8 cellular contexts compared by ENCODE assay signal in the genomic region with DNA sequence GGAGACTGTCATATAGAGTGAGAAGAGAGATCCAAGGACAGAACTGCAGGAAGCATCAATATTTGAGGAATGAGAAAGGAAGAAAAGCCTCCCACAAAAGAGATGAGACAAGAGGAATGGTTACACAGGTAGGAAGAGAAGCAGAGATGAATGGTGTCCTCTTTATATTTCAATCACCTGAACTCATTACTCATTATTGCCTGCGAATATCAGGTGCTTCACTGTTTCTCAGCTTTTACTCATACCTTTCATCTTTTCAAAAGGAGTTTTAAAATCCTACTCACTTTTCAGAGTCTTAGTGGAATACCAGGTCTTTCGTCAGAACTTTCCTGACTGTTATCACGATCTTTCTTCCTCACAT. TPM values are rescaled to one million over a fixed set of nuclear protein-coding genes. Genes with fewer than 3 reads are reported as not detected.
DNase-seq lines count a peak whose midpoint lies in the region; ATAC-seq, FAIRE-seq and TF ChIP-seq lines count a peak whose summit lies in the region.

No MANE protein-coding gene starts in this region.

- H3K27me3 Mint-ChIP-seq in CD8-positive, alpha-beta T cell (ENCODE audit: low read depth) = peaks cover 10% of the 10 kb centered on the region

- FAIRE-seq in H54 (lab: Jason Lieb, UNC) = no peak

- TF ChIP-seq POLR2A in Peyer's patch (IDR thresholded peaks at IDR 0.05) = no peak
- no peak for TF ChIP-seq POLR2A in thyroid gland (IDR thresholded peaks at IDR 0.05)
- no peak for TF ChIP-seq POLR2A in H54 (IDR thresholded peaks at IDR 0.05; ENCODE audit: low read depth, low read length)

- peaks cover 2% of the 10 kb centered on the region for H3K9me3 Mint-ChIP-seq in CD8-positive, alpha-beta T cell

- peak overlapping the region; percentile 92 for H3K4me3 Mint-ChIP-seq in CD8-positive, alpha-beta T cell

- 53 to 56% methylated on average over 3 of the region's 3 CpGs for WGBS in thyroid gland, 2 donors

- ATAC-seq in CD8-positive, alpha-beta T cell = peak; percentile 41
- ATAC-seq in GM21723 (IDR thresholded peaks at IDR 0.05; ENCODE audit: unreplicated experiment) = peak; percentile 33

- intact Hi-C loops in CD8-positive, alpha-beta T cell (cut with DNase I, micrococcal nuclease) = loop anchor here (1.0 to 5.0 kb wide), 3 partner anchors 14 to 568 kb away; a partner anchor contains a TSS
- intact Hi-C loops in thyroid gland (cut with DNase I) = no loop called here

- peak overlapping the region; percentile 63 for H3K4me3 ChIP-seq in CD8-positive, alpha-beta T cell (ENCODE audit: low read depth, low read length)
- H3K4me3 ChIP-seq in Peyer's patch (peak overlapping the region; percentile 28 to 51 (median 41)), iPS-11a (ENCODE audit: low read depth, low read length) (peak overlapping the region; percentile 50), thyroid gland (replicated peaks in 1 of 3) (peak overlapping the region; percentile 13 to 51 (median 22))

- H3K4me1 ChIP-seq in CD8-positive, alpha-beta T cell (ENCODE audit: insufficient read depth, low read length) = peaks cover 7% of the 10 kb centered on the region
- H3K4me1 ChIP-seq in Peyer's patch = no peaks in the 10 kb centered on the region
- peaks cover 0 to 3% of the 10 kb centered on the region in 2 donors for H3K4me1 ChIP-seq in thyroid gland

- H3K27ac ChIP-seq in CD8-positive, alpha-beta T cell (ENCODE audit: low read depth, low read length) = peak overlapping the region; percentile 48
- H3K27ac ChIP-seq in Peyer's patch (peak overlapping the region in 3 of 4 donors; percentile 11 to 50 (median 22)), thyroid gland (no peak overlapping the region)

- CTCF ChIA-PET in CD8-positive, alpha-beta T cell (lab: Charles Lee) = interaction anchor here (2.5 kb wide), 1 partner anchor 11 kb away, joined by 16 read pairs; no protein-coding TSS in a partner anchor

- no peaks in the 10 kb centered on the region for H3K36me3 ChIP-seq in CD8-positive, alpha-beta T cell (ENCODE audit: insufficient read depth, low read length)
- no peaks in the 10 kb centered on the region for H3K36me3 ChIP-seq in Peyer's patch
- no peaks in the 10 kb centered on the region for H3K36me3 ChIP-seq in thyroid gland

- TF ChIP-seq CTCF in CD8-positive, alpha-beta T cell (IDR thresholded peaks at IDR 0.05) = no peak
- TF ChIP-seq CTCF in Peyer's patch (IDR thresholded peaks at IDR 0.05) (no peak), thyroid gland (IDR thresholded peaks at IDR 0.05) (no peak)

- peak overlapping the region; percentile 96 for H3K27ac Mint-ChIP-seq in CD8-positive, alpha-beta T cell

- peaks cover 35% of the 10 kb centered on the region for H3K4me1 Mint-ChIP-seq in CD8-positive, alpha-beta T cell (ENCODE audit: low read depth)

- H3K36me3 Mint-ChIP-seq in CD8-positive, alpha-beta T cell = peaks cover 13% of the 10 kb centered on the region

- no peak for DNase-seq in CD8-positive, alpha-beta T cell
- DNase-seq in Peyer's patch (no peak), thyroid gland (no peak), H54 (ENCODE audit: insufficient read length, low spot score) (no peak), glomerular visceral epithelial cell (ENCODE audit: extremely low spot score) (no peak)
- DNase-seq in effector CD4-positive, alpha-beta T cell = no peak

- no peaks in the 10 kb centered on the region for H3K27me3 ChIP-seq in CD8-positive, alpha-beta T cell (ENCODE audit: insufficient read depth, low read length)
- no peaks in the 10 kb centered on the region for H3K27me3 ChIP-seq in Peyer's patch
- no peaks in the 10 kb centered on the region for H3K27me3 ChIP-seq in thyroid gland

- POLR2A ChIA-PET in CD8-positive, alpha-beta T cell (lab: Charles Lee) = interaction anchor here (0.6 to 1.7 kb wide), 3 partner anchors 12 to 626 kb away, joined by 3 to 5 read pairs (median 5); no protein-coding TSS in a partner anchor

- H3K9me3 ChIP-seq in CD8-positive, alpha-beta T cell (ENCODE audit: low read length) = no peaks in the 10 kb centered on the region
- H3K9me3 ChIP-seq in Peyer's patch (no peaks in the 10 kb centered on the region), thyroid gland (no peaks in the 10 kb centered on the region)

RNA-seq across cellular contexts. Expression of a gene that starts 14.9 kb away (rescaled TPM):
- 10 to 100 TPM; 16.7 to 17.2 TPM for total RNA-seq in CD8-positive, alpha-beta T cell
- 100 to 1,000 TPM in 1 of 4 donors, 10 to 100 TPM in 3; 52.8 to 117 (median 76.0) TPM for total RNA-seq in Peyer's patch
- 100 to 1,000 TPM in 1 of 4 donors, 10 to 100 TPM in 3; 56.3 to 120 (median 80.4) TPM for total RNA-seq in thyroid gland

RNA-seq across cellular contexts. Expression of a gene that starts 37.9 kb away (rescaled TPM):
- under 1 TPM; 0.24 to 0.25 TPM for total RNA-seq in CD8-positive, alpha-beta T cell
- total RNA-seq in Peyer's patch (10 to 100 TPM; 24.9 to 77.6 (median 41.1) TPM), thyroid gland (10 to 100 TPM; 11.4 to 37.8 (median 23.8) TPM)

Comparison
In these comparisons a context has a peak if more than half of its experiments do, and no peak if none do; other contexts are left out.
1. H3K27ac ChIP-seq: peak in CD8-positive, alpha-beta T cell (single experiment) and Peyer's patch (3 of 4); none in thyroid gland (0 of 3).
2. RNA of a gene that starts 37.9 kb away (total RNA-seq): 24.9 to 77.6 TPM in Peyer's patch and 11.4 to 37.8 TPM in thyroid gland; 0.24 to 0.25 TPM in CD8-positive, alpha-beta T cell; every median in the first group is over 4 times any median in the second.
3. Peak in every context shown above with its lines, with median percentiles within 50 percentile points of each other: H3K4me3 ChIP-seq.